Comparison of ENCODE assay signal across 14 cellular contexts in genomic region chr12:110104188-110104969, GRCh38. TPM values are rescaled to one million over a fixed set of nuclear protein-coding genes. Genes with fewer than 3 reads are reported as not detected.
DNase-seq lines count a peak whose midpoint lies in the region; ATAC-seq and TF ChIP-seq lines count a peak whose summit lies in the region.
"Had no signal": no experiment of that assay in that cellular context is flagged by ENCODE, and none has a peak within 500 bp of the region (broad histone marks: within the 10 kb centered on the region; RNA-seq: fewer than 3 reads in every experiment).

No MANE protein-coding gene starts in this region.

- peak overlapping the region; percentile 24 for H3K27ac ChIP-seq in left ventricle myocardium inferior (replicated peaks)
- peak overlapping the region; percentile 68 to 75 (median 71) for H3K27ac ChIP-seq in esophagus muscularis mucosa (replicated peaks in 1 of 4)
- no peak overlapping the region for H3K27ac ChIP-seq in osteoblast (ENCODE audit: low read depth, low read length)
- H3K27ac ChIP-seq in vagina, result peak overlapping the region; percentile 38
- H3K27ac ChIP-seq: thyroid gland had no signal

- H3K27me3 ChIP-seq in left ventricle myocardium inferior (ENCODE audit: low read depth), result no peaks in the 10 kb centered on the region
- H3K27me3 ChIP-seq in esophagus muscularis mucosa, result no peaks in the 10 kb centered on the region
- no peaks in the 10 kb centered on the region for H3K27me3 ChIP-seq in osteoblast (ENCODE audit: insufficient read depth, low read length)
- H3K27me3 ChIP-seq in vagina, result no peaks in the 10 kb centered on the region
- H3K27me3 ChIP-seq: MG63, thyroid gland had no signal

- H3K27me3 Mint-ChIP-seq in T-helper 2 cell treated with Interferon-gamma antibody and Interleukin-4, amounts not matched to agents 5 μg/mL and 100 μg/mL, for 36 hours (ENCODE audit: low read depth), result peaks cover 5% of the 10 kb centered on the region

- 78% methylated on average over 12 of the region's 12 CpGs for WGBS in esophagus muscularis mucosa

- peaks cover 10% of the 10 kb centered on the region for H3K4me1 Mint-ChIP-seq in T-helper 2 cell treated with Interferon-gamma antibody and Interleukin-4, amounts not matched to agents 5 μg/mL and 100 μg/mL, for 36 hours (ENCODE audit: low read depth)

- DNase-seq in left ventricle myocardium inferior (no peak), Right ventricle myocardium inferior (ENCODE audit: missing footprints) (no peak), esophagus muscularis mucosa (ENCODE audit: extremely low spot score) (no peak), osteoblast (ENCODE audit: insufficient read length, low spot score, missing footprints) (no peak), vagina (ENCODE audit: extremely low spot score in 2 of 2) (no peak), NCI-H1694 treated with DMSO at 0.1 percent for 48 hours (lab: John Stamatoyannopoulos, UW) (no peak), DMS79 treated with DMSO at 0.1 percent for 48 hours (lab: John Stamatoyannopoulos, UW) (no peak)
- no peak for DNase-seq in T-helper 2 cell treated with Interferon-gamma antibody and Interleukin-4, amounts not matched to agents 5 μg/mL and 100 μg/mL, for 36 hours (ENCODE audit: low spot score)
- DNase-seq: ACHN; activated CD8-positive, alpha-beta memory T cell treated with anti-CD3 and anti-CD28 coated beads, Interleukin-2, amount 50 U/mL, for 4 hours; MG63; posterior cingulate gyrus; SHP77; thyroid gland had no signal

- no peak overlapping the region for H3K4me3 Mint-ChIP-seq in T-helper 2 cell treated with Interferon-gamma antibody and Interleukin-4, amounts not matched to agents 5 μg/mL and 100 μg/mL, for 36 hours

- H3K4me2 ChIP-seq in osteoblast (ENCODE audit: insufficient read depth, low read length), result no peak overlapping the region

- TF ChIP-seq EP300 in esophagus muscularis mucosa (IDR thresholded peaks at IDR 0.05), result no peak

- intact Hi-C loops in left ventricle myocardium inferior (cut with micrococcal nuclease), result loop anchor here (5.0 kb wide), 1 partner anchor 328 kb away; no protein-coding TSS in a partner anchor
- intact Hi-C loops in Right ventricle myocardium inferior (cut with DNase I), result loop anchor here (5.0 to 10.0 kb wide), 2 partner anchors 78 to 180 kb away; partner anchors contain the start of gene ATP2A2
- intact Hi-C loops in esophagus muscularis mucosa (cut with DNase I), result loop anchor here (5.0 kb wide), 2 partner anchors 118 to 178 kb away; partner anchors contain the start of gene ATP2A2
- intact Hi-C loops in vagina (cut with DNase I), result loop anchor here (5.0 kb wide), 1 partner anchor 328 kb away; no protein-coding TSS in a partner anchor

- no peaks in the 10 kb centered on the region for H3K36me3 ChIP-seq in left ventricle myocardium inferior
- H3K36me3 ChIP-seq in esophagus muscularis mucosa, result no peaks in the 10 kb centered on the region
- H3K36me3 ChIP-seq in osteoblast (ENCODE audit: insufficient read depth, low read length), result no peaks in the 10 kb centered on the region
- H3K36me3 ChIP-seq in vagina, result no peaks in the 10 kb centered on the region
- H3K36me3 ChIP-seq: MG63, thyroid gland had no signal

- peak overlapping the region; percentile 71 for H2AFZ ChIP-seq in osteoblast (ENCODE audit: low read length)

- no peaks in the 10 kb centered on the region for H3K36me3 Mint-ChIP-seq in T-helper 2 cell treated with Interferon-gamma antibody and Interleukin-4, amounts not matched to agents 5 μg/mL and 100 μg/mL, for 36 hours (ENCODE audit: low read depth)

- no peaks in the 10 kb centered on the region for H4K20me1 ChIP-seq in osteoblast (ENCODE audit: insufficient read depth, low read length)

- H3K9me3 ChIP-seq in left ventricle myocardium inferior (replicated peaks), result no peaks in the 10 kb centered on the region
- H3K9me3 ChIP-seq in esophagus muscularis mucosa, result no peaks in the 10 kb centered on the region
- no peaks in the 10 kb centered on the region for H3K9me3 ChIP-seq in osteoblast (ENCODE audit: low read depth, low read length)
- H3K9me3 ChIP-seq in vagina, result no peaks in the 10 kb centered on the region
- H3K9me3 ChIP-seq: MG63, thyroid gland had no signal

- no peak overlapping the region for H3K27ac Mint-ChIP-seq in T-helper 2 cell treated with Interferon-gamma antibody and Interleukin-4, amounts not matched to agents 5 μg/mL and 100 μg/mL, for 36 hours

- TF ChIP-seq POLR2A in esophagus muscularis mucosa (IDR thresholded peaks at IDR 0.05; ENCODE audit: low read depth), result no peak
- no peak for TF ChIP-seq POLR2A in vagina (IDR thresholded peaks at IDR 0.05)

- H3K9me3 Mint-ChIP-seq in T-helper 2 cell treated with Interferon-gamma antibody and Interleukin-4, amounts not matched to agents 5 μg/mL and 100 μg/mL, for 36 hours, result no peaks in the 10 kb centered on the region

- no peaks in the 10 kb centered on the region for H3K79me2 ChIP-seq in osteoblast (ENCODE audit: insufficient read depth, low read length)

- ATAC-seq in Right ventricle myocardium inferior, result no peak

- H3K4me3 ChIP-seq in left ventricle myocardium inferior (no peak overlapping the region), esophagus muscularis mucosa (no peak overlapping the region), osteoblast (ENCODE audit: insufficient read depth, low read length) (no peak overlapping the region), vagina (no peak overlapping the region)
- H3K4me3 ChIP-seq: MG63, thyroid gland had no signal

- H3K4me1 ChIP-seq in left ventricle myocardium inferior (peaks cover 41% of the 10 kb centered on the region), esophagus muscularis mucosa (peaks cover 22 to 58% (median 51%) of the 10 kb centered on the region in 4 donors), osteoblast (ENCODE audit: insufficient read depth, low read length) (peaks cover 27% of the 10 kb centered on the region), vagina (peaks cover 35% of the 10 kb centered on the region)

- TF ChIP-seq CTCF in left ventricle myocardium inferior (IDR thresholded peaks at IDR 0.05; ENCODE audit: borderline replicate concordance), result no peak
- no peak for TF ChIP-seq CTCF in esophagus muscularis mucosa (IDR thresholded peaks at IDR 0.05)
- no peak for TF ChIP-seq CTCF in osteoblast (IDR thresholded peaks at IDR 0.05; ENCODE audit: extremely low read depth, low read depth, low read length)
- TF ChIP-seq CTCF in vagina (IDR thresholded peaks at IDR 0.05), result no peak

RNA-seq across cellular contexts. Expression of gene IFT81, which starts 19.8 kb away (rescaled TPM):
- total RNA-seq in left ventricle myocardium inferior (12.2 TPM), Right ventricle myocardium inferior (8.1 TPM), esophagus muscularis mucosa (10 to 100 TPM; 15.1 to 27.4 (median 15.9) TPM), osteoblast (18.5 and 20.6 TPM in 2 replicates), vagina (18.2 TPM)

RNA-seq across cellular contexts. Expression of gene C12orf76, which starts 56.1 kb away (rescaled TPM):
- total RNA-seq in left ventricle myocardium inferior (5.4 TPM), Right ventricle myocardium inferior (5.3 TPM), esophagus muscularis mucosa (10 to 100 TPM; 13.6 to 14.7 (median 13.9) TPM), osteoblast (7.6 and 9.4 TPM in 2 replicates), vagina (7.6 TPM)
